1 cellular context compared by ENCODE assay signal in genomic region chr5:140634103-140634502, GRCh38.
TF ChIP-seq lines count a peak whose summit lies in the region.

No MANE protein-coding gene starts in this region.

TF ChIP-seq in liver, 16 proteins besides CTCF, POLR2A, EP300 and RAD21 (continued from another document):
- peak in 1 of 2 donors; percentile 6 for TF ChIP-seq HNF4A (conservative IDR thresholded peaks at IDR 0.05)
- no peak for TF ChIP-seq ATF3 (IDR thresholded peaks at IDR 0.05)
- TF ChIP-seq REST (IDR thresholded peaks at IDR 0.05): no peak
- TF ChIP-seq NR2F2 (IDR thresholded peaks at IDR 0.05): no peak
- no peak for TF ChIP-seq MAX (IDR thresholded peaks at IDR 0.05)
- TF ChIP-seq JUND (IDR thresholded peaks at IDR 0.05): no peak
- no peak for TF ChIP-seq GABPA (IDR thresholded peaks at IDR 0.05 in 1 of 2, conservative IDR thresholded peaks at IDR 0.05 in 1 of 2)
- peak; percentile 23 for TF ChIP-seq YY1 (IDR thresholded peaks at IDR 0.05)
